In genomic region chr17:28392491-28392890, GRCh38 we compare ENCODE assay signal across 1 cellular context.
TF ChIP-seq lines count a peak whose summit lies in the region.

No MANE protein-coding gene starts in this region.

TF ChIP-seq in GM23338, 12 proteins besides CTCF, POLR2A, EP300 and RAD21:
- TF ChIP-seq NANOG (IDR thresholded peaks at IDR 0.05; ENCODE audit: borderline replicate concordance) (no peak), ZNF331 (CRISPR knock-in tag; IDR thresholded peaks at IDR 0.05; ENCODE audit: low read depth) (no peak)
TF ChIP-seq in GM23338: peak in this region for 0.
